Comparison of ENCODE assay signal across 30 cellular contexts in genomic region chr2:167708998-167709397, GRCh38.
"Had no signal": no experiment of that assay in that cellular context is flagged by ENCODE, and none has a peak within 500 bp of the region (broad histone marks: within the 10 kb centered on the region; RNA-seq: fewer than 3 reads in every experiment).

No MANE protein-coding gene starts in this region.

- H3K4me3 ChIP-seq: SJCRH30, SK-N-MC had no signal

- ATAC-seq: activated CD8-positive, alpha-beta T cell treated with anti-CD3 and anti-CD28 coated beads for 36 hours; activated T-cell treated with anti-CD3 and anti-CD28 coated beads, Interleukin-2, amount 50 U/mL, for 72 hours; activated T-helper 17 cell treated with anti-CD3 and anti-CD28 coated beads, Interleukin-2, amount 50 U/mL, for 72 hours; Panc1 had no signal

- DNase-seq: activated CD4-positive, alpha-beta T cell treated with anti-CD3 and anti-CD28 coated beads, Interleukin-2, amount 10 ng/mL, durations not matched to agents 24 days and 14 days; activated CD4-positive, alpha-beta T cell treated with anti-CD3 and anti-CD28 coated beads, Interleukin-2, amount 50 U/mL, for 4 hours; activated CD8-positive, alpha-beta T cell treated with anti-CD3 and anti-CD28 coated beads for 36 hours; activated effector memory CD4-positive, alpha-beta T cell treated with anti-CD3 and anti-CD28 coated beads, Interleukin-2, amount 50 U/mL, for 16 hours; activated naive CD4-positive, alpha-beta T cell; activated naive CD4-positive, alpha-beta T cell treated with anti-CD3 and anti-CD28 coated beads, Interleukin-2, amount 50 U/mL, for 16 hours; activated naive CD8-positive, alpha-beta T cell treated with anti-CD3 and anti-CD28 coated beads for 36 hours; activated T-cell treated with anti-CD3 and anti-CD28 coated beads, Interleukin-2, amount 50 U/mL, for 1 hour; activated T-cell treated with anti-CD3 and anti-CD28 coated beads, Interleukin-2, amount 50 U/mL, for 72 hours; amniotic stem cell; aorta; brain microvascular endothelial cell; central memory CD4-positive, alpha-beta T cell; MM.1S; MV-4-11; NCI-H1105; NCI-H1417 treated with DMSO at 0.1 percent for 48 hours; NCI-H187 treated with DMSO at 0.1 percent for 48 hours; NCI-H2107; NCI-H446; NCI-H510A treated with DMSO at 0.1 percent for 48 hours; NCI-H526 treated with DMSO at 0.1 percent for 48 hours; NCI-H774; SHP77; SJCRH30; T1000; WERI-Rb-1 had no signal
